Comparison of ENCODE assay signal across 10 cellular contexts in the genomic region with DNA sequence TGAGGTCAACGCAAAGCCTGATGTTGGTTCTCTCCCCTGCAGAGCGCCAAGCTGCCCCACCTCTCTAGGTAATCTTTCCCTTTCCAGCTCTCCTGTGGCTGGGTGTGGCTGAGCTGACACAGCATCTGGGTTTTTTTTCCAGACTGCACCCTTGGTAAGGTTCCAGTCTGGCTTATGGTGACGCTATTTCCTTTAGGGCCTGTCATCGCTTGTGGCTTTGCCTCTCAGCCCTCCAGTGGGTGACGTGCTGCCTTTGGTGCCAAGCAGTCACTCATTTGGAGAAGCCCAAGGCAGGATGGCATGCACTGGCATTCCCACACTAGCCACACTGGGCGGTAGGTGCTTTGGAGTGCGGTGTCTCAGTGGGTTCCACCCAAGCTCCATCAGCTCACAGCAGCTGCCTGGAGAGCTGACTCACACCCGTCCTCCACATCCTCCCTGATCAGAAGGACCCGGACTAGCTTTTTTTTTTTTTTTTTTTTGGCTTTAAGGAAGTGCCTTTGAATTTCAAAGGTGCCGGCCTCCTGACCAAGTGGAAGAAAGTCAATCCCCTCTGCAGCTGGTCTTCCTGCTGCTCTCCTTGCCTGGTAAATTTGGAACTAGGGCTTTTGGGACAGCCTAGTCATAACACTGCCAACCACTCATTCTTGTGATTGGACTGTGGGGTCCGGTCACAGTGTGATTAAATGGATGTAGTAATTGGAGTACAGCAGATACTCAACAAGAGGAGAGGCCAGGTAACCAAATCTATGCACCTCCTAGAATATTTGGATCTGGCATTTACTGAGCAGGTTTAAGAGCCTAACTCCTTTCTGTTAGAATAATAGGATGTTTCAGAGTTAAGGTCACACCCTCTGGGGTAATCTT.
DNase-seq lines count a peak whose midpoint lies in the region; ATAC-seq and TF ChIP-seq lines count a peak whose summit lies in the region.
"Had no signal": no experiment of that assay in that cellular context is flagged by ENCODE, and none has a peak within 500 bp of the region (broad histone marks: within the 10 kb centered on the region; RNA-seq: fewer than 3 reads in every experiment).

No MANE protein-coding gene starts in this region.

- H3K36me3 Mint-ChIP-seq in nephron progenitor cell (ENCODE audit: low read depth), result no peaks in the 10 kb centered on the region

- CTCF ChIA-PET in PC-9 (lab: Charles Lee), result interaction anchor here (0.6 to 1.1 kb wide), 6 partner anchors 11 to 1174 kb away, joined by 3 to 7 read pairs (median 4); no protein-coding TSS in a partner anchor

- ATAC-seq in omental fat pad (ENCODE audit: low FRiP score), result peak; percentile 65
- no peak for ATAC-seq in HG03457 (IDR thresholded peaks at IDR 0.05; ENCODE audit: unreplicated experiment)
- ATAC-seq: GM12878 had no signal

- peaks cover 20% of the 10 kb centered on the region for H3K4me1 Mint-ChIP-seq in nephron progenitor cell

- BruUV-seq in PC-9 (replicated peaks; lab: Mats Ljungman, UMichigan), result TSS peak; percentile 93

- H4K20me1 ChIP-seq in PC-9 (ENCODE audit: insufficient read depth), result no peaks in the 10 kb centered on the region

- peaks cover 20% of the 10 kb centered on the region for H3K4me1 ChIP-seq in PC-9 (replicated peaks; ENCODE audit: insufficient read depth)
- H3K4me1 ChIP-seq in adipocyte (ENCODE audit: control insufficient read depth, insufficient read depth, low read length), result peaks cover 4% of the 10 kb centered on the region

- H3K27ac Mint-ChIP-seq in nephron progenitor cell, result no peak overlapping the region

- peak overlapping the region; percentile 54 for H3K4me2 ChIP-seq in PC-9

- POLR2A ChIA-PET in PC-9 (lab: Charles Lee; ENCODE audit: unreplicated experiment), result interaction anchor here (0.6 to 0.9 kb wide), 12 partner anchors 13 to 915 kb away, joined by 3 to 10 read pairs (median 4); no protein-coding TSS in a partner anchor

- H3K36me3 ChIP-seq in PC-9 (ENCODE audit: low read depth), result no peaks in the 10 kb centered on the region
- no peaks in the 10 kb centered on the region for H3K36me3 ChIP-seq in adipocyte (ENCODE audit: control insufficient read depth, insufficient read depth, low read length, severe bottlenecking)
- H3K36me3 ChIP-seq: ascending aorta had no signal

- H3K9me2 ChIP-seq in PC-9 (ENCODE audit: insufficient read depth), result no peaks in the 10 kb centered on the region

- H3K27ac ChIP-seq in PC-9, result peak overlapping the region; percentile 92
- H3K27ac ChIP-seq: ascending aorta had no signal

- H3K4me3 Mint-ChIP-seq in nephron progenitor cell, result no peak overlapping the region

- H3K79me2 ChIP-seq in PC-9 (ENCODE audit: low read depth), result no peaks in the 10 kb centered on the region

- H3K9me3 ChIP-seq in PC-9 (ENCODE audit: insufficient read depth, low read depth), result peaks cover 20% of the 10 kb centered on the region; the same call in 1 of the 2 replicates
- H3K9me3 ChIP-seq in adipocyte (ENCODE audit: control insufficient read depth, low read length), result no peaks in the 10 kb centered on the region

- H3K27me3 Mint-ChIP-seq in nephron progenitor cell (ENCODE audit: low read depth, poor library complexity), result peaks cover 4% of the 10 kb centered on the region

- no peak; the same call in 1 of the 2 replicates for TF ChIP-seq CTCF in PC-9 (conservative IDR thresholded peaks at IDR 0.05)
- no peak for TF ChIP-seq CTCF in omental fat pad (IDR thresholded peaks at IDR 0.05)
- TF ChIP-seq CTCF in nephron progenitor cell (IDR thresholded peaks at IDR 0.05), result no peak

- H3K4me3 ChIP-seq in PC-9, result no peak overlapping the region
- H3K4me3 ChIP-seq in adipocyte (ENCODE audit: low read length), result no peak overlapping the region
- H3K4me3 ChIP-seq: ascending aorta, GM12878 had no signal

- no peak overlapping the region for H3K9ac ChIP-seq in adipocyte (ENCODE audit: low read length)

- peaks cover 13% of the 10 kb centered on the region for H3K9me3 Mint-ChIP-seq in nephron progenitor cell

- no peak overlapping the region for H2AFZ ChIP-seq in PC-9

- intact Hi-C loops in PC-9 (cut with micrococcal nuclease; ENCODE audit: unreplicated experiment), result loop anchor here (1.0 to 5.0 kb wide), 9 partner anchors 59 to 1171 kb away; no protein-coding TSS in a partner anchor

- DNase-seq in AML-193 (lab: John Stamatoyannopoulos, UW), result peak; percentile 60 to 64
- DNase-seq in PC-9, result peak; percentile 98
- DNase-seq in adipocyte (ENCODE audit: low read depth), result peak; percentile 56
- no peak for DNase-seq in omental fat pad (ENCODE audit: low spot score)
- DNase-seq in HT-29 (ENCODE audit: low spot score), result no peak
- DNase-seq in COR-L47 (lab: John Stamatoyannopoulos, UW), result no peak
- no peak for DNase-seq in nephron progenitor cell

- peaks cover 31% of the 10 kb centered on the region for H3F3A ChIP-seq in PC-9 (ENCODE audit: insufficient read depth, low read depth)

- H3K27me3 ChIP-seq in PC-9 (ENCODE audit: insufficient read depth, low read depth) (no peaks in the 10 kb centered on the region), adipocyte (replicated peaks; ENCODE audit: control insufficient read depth, insufficient read depth, low read length) (peaks cover 4% of the 10 kb centered on the region)
- H3K27me3 ChIP-seq: ascending aorta had no signal

Comparison
In these comparisons a context has a peak if more than half of its experiments do, and no peak if none do; other contexts are left out.
1. DNase-seq: peak in AML-193 (2 of 2), PC-9 (2 of 2) and adipocyte (single experiment); none in omental fat pad (single experiment), HT-29 (single experiment), COR-L47 (single experiment) and nephron progenitor cell (single experiment).